1 cellular context compared by ENCODE assay signal in genomic region chr2:102664439-102665042, GRCh38.
TF ChIP-seq lines count a peak whose summit lies in the region.

No MANE protein-coding gene starts in this region.

TF ChIP-seq in K562, 482 proteins besides CTCF, POLR2A, EP300 and RAD21 (continued from another document and continues in another):
- TF ChIP-seq DLX4 (CRISPR knock-in tag; IDR thresholded peaks at IDR 0.05) (no peak), ZBED1 (IDR thresholded peaks at IDR 0.05) (no peak), LEF1 (IDR thresholded peaks at IDR 0.05) (peak; percentile 60; the same call in 1 of the 2 replicates), PYGO2 (tag; IDR thresholded peaks at IDR 0.05) (no peak), ZNF717 (CRISPR knock-in tag; IDR thresholded peaks at IDR 0.05) (no peak), SETDB1 (IDR thresholded peaks at IDR 0.05; ENCODE audit: low read length) (no peak), JUNB (CRISPR knock-in tag; conservative IDR thresholded peaks at IDR 0.05) (no peak), IRF2 (CRISPR knock-in tag; IDR thresholded peaks at IDR 0.05) (no peak), ZNF12 (CRISPR knock-in tag; IDR thresholded peaks at IDR 0.05) (no peak), ZNF77 (CRISPR knock-in tag; IDR thresholded peaks at IDR 0.05) (no peak), SAFB (IDR thresholded peaks at IDR 0.05; ENCODE audit: borderline replicate concordance, low read depth, low read length) (no peak), ZNF41 (CRISPR knock-in tag; conservative IDR thresholded peaks at IDR 0.05) (no peak), MTA3 (IDR thresholded peaks at IDR 0.05; ENCODE audit: borderline replicate concordance) (no peak), HES1 (IDR thresholded peaks at IDR 0.05; ENCODE audit: low read depth) (peak; percentile 32; the same call in 1 of the 2 replicates), NELFE (IDR thresholded peaks at IDR 0.05; ENCODE audit: insufficient read depth, insufficient read length) (no peak), ZNF766 (CRISPR knock-in tag; conservative IDR thresholded peaks at IDR 0.05) (no peak; the same call in 1 of the 2 replicates), ZNF644 (tag; IDR thresholded peaks at IDR 0.05; ENCODE audit: low read depth) (no peak), TAF9B (IDR thresholded peaks at IDR 0.05; ENCODE audit: partially characterized antibody) (peak; percentile 19), ZNF699 (CRISPR knock-in tag; IDR thresholded peaks at IDR 0.05; ENCODE audit: insufficient replicate concordance) (no peak), MCM3 (IDR thresholded peaks at IDR 0.05) (no peak), YBX1 (IDR thresholded peaks at IDR 0.05) (no peak), ZNF778 (CRISPR knock-in tag; IDR thresholded peaks at IDR 0.05) (no peak), POLR2G (IDR thresholded peaks at IDR 0.05; ENCODE audit: low read depth, low read length) (no peak), GTF2F1 (IDR thresholded peaks at IDR 0.05; ENCODE audit: low read depth, low read length) (no peak), PURB (CRISPR knock-in tag; IDR thresholded peaks at IDR 0.05; ENCODE audit: low read depth) (no peak), ARID2 (IDR thresholded peaks at IDR 0.05) (no peak), ARNT (IDR thresholded peaks at IDR 0.05) (no peak), RFX7 (CRISPR knock-in tag; IDR thresholded peaks at IDR 0.05) (no peak), XRCC3 (IDR thresholded peaks at IDR 0.05) (no peak), ELK1 (CRISPR knock-in tag; IDR thresholded peaks at IDR 0.05) (no peak), MAFK (IDR thresholded peaks at IDR 0.05; ENCODE audit: low read length) (peak; percentile 52; the same call in 1 of the 2 replicates), COPS2 (conservative IDR thresholded peaks at IDR 0.05) (no peak), TGIF2 (CRISPR knock-in tag; IDR thresholded peaks at IDR 0.05) (no peak), MBD1 (CRISPR knock-in tag; IDR thresholded peaks at IDR 0.05) (no peak), CBX5 (IDR thresholded peaks at IDR 0.05; ENCODE audit: borderline replicate concordance, low read depth) (no peak), ZNF146 (CRISPR knock-in tag; IDR thresholded peaks at IDR 0.05; ENCODE audit: unreplicated experiment) (no peak), ERF (CRISPR knock-in tag; IDR thresholded peaks at IDR 0.05) (no peak), MTF1 (CRISPR knock-in tag; IDR thresholded peaks at IDR 0.05; ENCODE audit: borderline replicate concordance) (no peak), EHMT2 (IDR thresholded peaks at IDR 0.05) (peak; percentile 52; the same call in 1 of the 2 replicates), SLC30A9 (CRISPR knock-in tag; IDR thresholded peaks at IDR 0.05) (no peak), IRF1 (CRISPR knock-in tag; IDR thresholded peaks at IDR 0.05; ENCODE audit: borderline replicate concordance) (no peak), PML (IDR thresholded peaks at IDR 0.05; ENCODE audit: low read length) (no peak), NFYB (IDR thresholded peaks at IDR 0.05; ENCODE audit: extremely low read depth, insufficient read length) (no peak), MAZ (CRISPR knock-in tag; conservative IDR thresholded peaks at IDR 0.05 in 1 of 2, IDR thresholded peaks at IDR 0.05 in 1 of 2) (0 out of 4 replicates have a peak, but pooled peaks of 1 of the 2 experiments have one; percentile 16), MXI1 (IDR thresholded peaks at IDR 0.05; ENCODE audit: low read depth, low read length) (no peak), SMARCA5 (IDR thresholded peaks at IDR 0.05) (no peak), CBX3 (IDR thresholded peaks at IDR 0.05; ENCODE audit: borderline replicate concordance in 1 of 2, low read length in 2 of 2) (no peak), SRSF7 (optimal IDR thresholded peaks at IDR 0.05; ENCODE audit: low read depth, low read length) (no peak), E2F3 (CRISPR knock-in tag; IDR thresholded peaks at IDR 0.05) (no peak), HDAC1 (IDR thresholded peaks at IDR 0.05) (no peak), MLLT1 (IDR thresholded peaks at IDR 0.05) (peak in 1 of 2 experiments; percentile 29; a peak in 1 of 4 replicates), BHLHE40 (IDR thresholded peaks at IDR 0.05; ENCODE audit: low read length) (peak; percentile 62), RBM25 (IDR thresholded peaks at IDR 0.05; ENCODE audit: low read depth, low read length, severe bottlenecking) (no peak), RBM14 (IDR thresholded peaks at IDR 0.05; ENCODE audit: borderline replicate concordance, insufficient read depth, low read depth, low read length) (no peak), FOXM1 (IDR thresholded peaks at IDR 0.05; ENCODE audit: low read depth) (no peak), FOXM1 (CRISPR knock-in tag; IDR thresholded peaks at IDR 0.05; ENCODE audit: low read depth) (no peak), SREBF2 (CRISPR knock-in tag; IDR thresholded peaks at IDR 0.05) (no peak), ZNF408 (CRISPR knock-in tag; IDR thresholded peaks at IDR 0.05; ENCODE audit: low read depth) (no peak), ZC3H8 (IDR thresholded peaks at IDR 0.05) (no peak), CBFA2T3 (IDR thresholded peaks at IDR 0.05) (peak; percentile 30; the same call in 1 of the 2 replicates), RBM17 (IDR thresholded peaks at IDR 0.05; ENCODE audit: borderline replicate concordance, low read depth, low read length) (no peak), MTA1 (IDR thresholded peaks at IDR 0.05; ENCODE audit: borderline replicate concordance) (no peak), PHF8 (IDR thresholded peaks at IDR 0.05; ENCODE audit: borderline replicate concordance, low read length) (no peak), FOXK1 (CRISPR knock-in tag; IDR thresholded peaks at IDR 0.05; ENCODE audit: borderline replicate concordance) (no peak), ARHGAP35 (IDR thresholded peaks at IDR 0.05; ENCODE audit: partially characterized antibody) (no peak), SNAPC5 (CRISPR knock-in tag; IDR thresholded peaks at IDR 0.05) (no peak), ZHX1 (conservative IDR thresholded peaks at IDR 0.05; ENCODE audit: low read length) (no peak), BRD9 (IDR thresholded peaks at IDR 0.05; ENCODE audit: low read depth, partially characterized antibody) (no peak), THAP12 (CRISPR knock-in tag; IDR thresholded peaks at IDR 0.05) (no peak), WHSC1 (IDR thresholded peaks at IDR 0.05; ENCODE audit: low read length) (no peak), CC2D1A (IDR thresholded peaks at IDR 0.05) (no peak), LCOR (CRISPR knock-in tag; IDR thresholded peaks at IDR 0.05) (no peak), ZNF76 (CRISPR knock-in tag; IDR thresholded peaks at IDR 0.05; ENCODE audit: borderline replicate concordance) (no peak), SNIP1 (IDR thresholded peaks at IDR 0.05; ENCODE audit: low read depth) (no peak), SNRNP70 (optimal IDR thresholded peaks at IDR 0.05; ENCODE audit: low read depth, low read length) (no peak), OTX1 (CRISPR knock-in tag; IDR thresholded peaks at IDR 0.05) (no peak)
